2 cellular contexts compared by ENCODE assay signal in the genomic region with DNA sequence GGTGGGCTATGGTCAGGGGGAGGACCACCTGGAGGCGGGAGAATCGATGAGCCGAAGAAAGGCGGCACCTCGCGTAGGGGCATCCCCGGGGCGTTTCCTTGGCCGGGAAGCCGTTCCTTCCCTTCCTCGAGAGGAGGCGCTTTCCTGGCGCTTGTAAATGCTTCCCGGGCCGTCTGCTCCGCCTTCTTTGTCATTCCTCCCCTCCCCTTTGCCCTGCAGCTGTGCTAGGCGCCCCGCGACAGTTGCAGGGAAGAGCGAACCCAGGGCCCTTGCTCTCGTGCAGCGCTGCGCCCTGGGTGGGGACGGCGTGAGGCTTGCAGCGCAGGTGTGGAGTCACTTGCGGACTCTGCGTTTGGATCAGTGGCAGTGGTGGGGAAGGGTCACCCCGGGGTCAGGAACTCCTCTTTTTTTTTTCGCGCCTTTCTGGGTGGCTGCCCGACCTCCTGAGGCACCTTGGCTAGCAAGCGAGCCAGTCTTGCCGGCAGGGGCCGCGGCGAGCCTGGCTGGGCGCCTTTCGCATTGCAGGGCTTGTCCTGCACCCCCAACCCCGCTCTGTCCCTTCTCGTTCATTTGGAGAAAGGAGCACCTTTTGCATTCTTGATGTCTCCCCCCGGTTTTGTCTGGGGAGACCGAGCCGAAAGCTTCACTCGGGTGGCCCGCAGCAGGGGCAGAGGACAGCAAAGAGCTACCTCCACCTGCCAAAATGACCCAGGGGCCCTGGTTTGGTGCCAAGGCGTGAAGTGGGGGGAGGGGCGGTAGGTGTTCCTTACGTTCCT.
TF ChIP-seq lines count a peak whose summit lies in the region.

No MANE protein-coding gene starts in this region.

TF ChIP-seq in IMR-90, 13 proteins besides CTCF, POLR2A, EP300 and RAD21:
- TF ChIP-seq SMC3 (IDR thresholded peaks at IDR 0.05; ENCODE audit: low read depth, low read length): peak; percentile 34
- no peak for TF ChIP-seq MXI1 (IDR thresholded peaks at IDR 0.05; ENCODE audit: borderline replicate concordance, low read depth, low read length)

TF ChIP-seq in endothelial cell of umbilical vein, 7 proteins besides CTCF, POLR2A, EP300 and RAD21:
- TF ChIP-seq EZH2 (IDR thresholded peaks at IDR 0.05; ENCODE audit: borderline replicate concordance, low read depth, low read length, severe bottlenecking) (peak; percentile 32), MYC (IDR thresholded peaks at IDR 0.05; ENCODE audit: low read depth, low read length) (no peak)
TF ChIP-seq in endothelial cell of umbilical vein: peak in this region for 1.
